ENCODE assay signal across 8 cellular contexts in the genomic region with DNA sequence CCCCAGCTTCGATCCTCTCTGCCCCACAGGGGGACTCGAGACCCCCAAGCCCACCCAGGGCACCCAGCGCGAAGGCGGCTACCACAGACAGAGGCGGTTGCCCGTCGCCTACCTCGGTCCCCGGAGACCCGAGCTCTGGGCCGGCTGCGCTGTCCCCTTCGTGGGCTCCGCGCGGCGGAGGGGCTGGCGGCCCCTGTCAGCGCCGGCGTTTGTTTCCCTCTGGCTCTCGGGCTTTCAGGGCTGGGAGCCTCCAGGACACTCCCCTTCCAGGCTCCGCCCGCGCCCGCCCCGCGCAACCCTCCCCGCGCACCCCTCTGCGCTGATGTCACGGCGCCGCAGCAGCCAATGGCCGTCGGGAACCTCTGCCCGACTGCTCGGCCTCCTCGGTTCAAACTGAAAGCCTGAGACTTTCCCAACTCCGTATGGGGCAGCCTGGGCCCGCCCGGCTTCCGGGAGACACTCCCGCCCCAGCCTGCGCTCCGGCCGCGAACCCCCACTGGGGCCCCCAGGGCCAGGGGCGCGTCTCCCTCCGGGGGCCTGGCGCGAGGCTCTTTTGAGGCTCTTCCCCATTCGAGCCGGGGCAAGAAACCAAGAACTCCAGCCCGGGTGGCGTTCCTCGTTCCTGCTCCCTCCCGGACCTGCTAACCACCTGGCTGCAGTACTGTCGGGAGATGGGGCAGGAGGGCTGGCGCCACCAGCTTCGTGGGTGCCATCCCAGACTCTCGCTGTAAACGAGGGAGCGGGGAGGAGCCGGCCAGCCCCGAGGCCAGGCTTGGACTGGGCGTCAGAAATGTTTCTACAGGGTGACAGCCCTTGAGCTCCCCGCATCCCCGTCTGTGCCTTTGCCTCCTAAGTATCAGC. TPM values are rescaled to one million over a fixed set of nuclear protein-coding genes. Genes with fewer than 3 reads are reported as not detected.
A peak's percentile ranks its signal among the peaks of the same experiment; 100 is the strongest.
DNase-seq lines count a peak whose midpoint lies in the region; ATAC-seq and TF ChIP-seq lines count a peak whose summit lies in the region.

Gene CDC42EP4 (minus strand): TSS at position 221 of the 861 bp plus-strand sequence. CDS start 25,501 bp downstream, outside the sequence.

- H4K20me1 ChIP-seq in OCI-LY1 (ENCODE audit: insufficient read depth, low read length): no peaks in the 10 kb centered on the region

- H3K4me3 Mint-ChIP-seq in Caco-2 (ENCODE audit: unreplicated experiment): peak within 1 kb of the TSS; percentile 88

- no TSS peak for BruUV-seq in Caco-2 (replicated peaks; lab: Mats Ljungman, UMichigan)

- peak within 1 kb of the TSS; percentile 52 for H3K4me2 ChIP-seq in OCI-LY1 (ENCODE audit: low read length)

- peak within 1 kb of the TSS; percentile 90 for H3K27ac Mint-ChIP-seq in Caco-2 (ENCODE audit: unreplicated experiment)

- peak in 1 of 2 experiments; percentile 14 for TF ChIP-seq CTCF in Caco-2 (IDR thresholded peaks at IDR 0.05; ENCODE audit: insufficient read depth in 1 of 2, low read depth in 1 of 2, low read length in 1 of 2, severe bottlenecking in 1 of 2, unreplicated experiment in 1 of 2)
- TF ChIP-seq CTCF in OCI-LY1 (IDR thresholded peaks at IDR 0.05; ENCODE audit: low read length): no peak

- H3K79me2 ChIP-seq in OCI-LY1 (ENCODE audit: insufficient read depth, low read length): no peaks in the 10 kb centered on the region

- H2AFZ ChIP-seq in OCI-LY1 (ENCODE audit: low read length): no peak within 1 kb of the TSS

- H3K4me3 ChIP-seq in Caco-2 (ENCODE audit: low read depth, low read length) (peak within 1 kb of the TSS; percentile 97), OCI-LY1 (ENCODE audit: low read depth, low read length, poor library complexity, severe bottlenecking) (peak within 1 kb of the TSS; percentile 47), mononuclear cell (ENCODE audit: low read length) (peak within 1 kb of the TSS; percentile 72)

- H3K9me2 ChIP-seq in OCI-LY1 (ENCODE audit: low read depth, low read length): no peaks in the 10 kb centered on the region

- H3F3A ChIP-seq in OCI-LY1 (ENCODE audit: insufficient read depth, low read length): no peaks in the 10 kb centered on the region

- H3K9ac ChIP-seq in OCI-LY1 (ENCODE audit: low read length): no peak within 1 kb of the TSS

- H3K9me3 Mint-ChIP-seq in Caco-2 (ENCODE audit: unreplicated experiment): no peaks in the 10 kb centered on the region

- H3K9me3 ChIP-seq in Caco-2: no peaks in the 10 kb centered on the region
- H3K9me3 ChIP-seq in OCI-LY1 (ENCODE audit: low read length): no peaks in the 10 kb centered on the region
- no peaks in the 10 kb centered on the region for H3K9me3 ChIP-seq in mononuclear cell (ENCODE audit: low read depth, low read length)

- DNase-seq in Caco-2 (peak; percentile 96 to 97), HT-29 (ENCODE audit: low spot score) (peak; percentile 96), epithelial cell of prostate (ENCODE audit: low read depth, low spot score) (no peak)
- DNase-seq in activated T-cell treated with anti-CD3 and anti-CD28 coated beads, Interleukin-2, amount 50 U/mL, for 1 hour: peak; percentile 89
- peak; percentile 76 to 84 for DNase-seq in stimulated activated CD8-positive, alpha-beta memory T cell treated with anti-CD3 and anti-CD28 coated beads, Interleukin-2, amount 100 ng/mL, for 48 hours (ENCODE audit: low read depth in 2 of 2)

- intact Hi-C loops in Caco-2 (cut with micrococcal nuclease; ENCODE audit: unreplicated experiment): loop anchor here (2.0 kb wide), 3 partner anchors 49 to 59 kb away; no protein-coding TSS in a partner anchor

- ATAC-seq in GM21360 (IDR thresholded peaks at IDR 0.05; ENCODE audit: unreplicated experiment): peak; percentile 88

- H3K36me3 Mint-ChIP-seq in Caco-2 (ENCODE audit: insufficient read depth, unreplicated experiment): peaks cover 31% of the 10 kb centered on the region

- H3K4me1 ChIP-seq in Caco-2 (peaks cover 29% of the 10 kb centered on the region), OCI-LY1 (ENCODE audit: insufficient read depth, low read length, severe bottlenecking) (peaks cover 10% of the 10 kb centered on the region), mononuclear cell (ENCODE audit: insufficient read depth, low read length) (peaks cover 23% of the 10 kb centered on the region)

- CTCF ChIA-PET in Caco-2 (lab: Charles Lee): interaction anchor here (1.1 to 1.4 kb wide), 3 partner anchors 48 to 58 kb away, joined by 4 to 9 read pairs (median 5); no protein-coding TSS in a partner anchor

- H3K36me3 ChIP-seq in Caco-2 (ENCODE audit: control insufficient read depth, insufficient read depth, low read length): no peaks in the 10 kb centered on the region
- H3K36me3 ChIP-seq in OCI-LY1 (ENCODE audit: insufficient read depth, low read length): no peaks in the 10 kb centered on the region

- POLR2A ChIA-PET in Caco-2 (lab: Charles Lee): no interaction called here

- H3K27me3 ChIP-seq in Caco-2 (replicated peaks; ENCODE audit: control insufficient read depth, insufficient read depth, low read length): no peaks in the 10 kb centered on the region
- H3K27me3 ChIP-seq in OCI-LY1 (ENCODE audit: insufficient read depth, low read length): no peaks in the 10 kb centered on the region
- H3K27me3 ChIP-seq in mononuclear cell (ENCODE audit: insufficient read depth, low read length): no peaks in the 10 kb centered on the region

- H3K27me3 Mint-ChIP-seq in Caco-2 (ENCODE audit: insufficient read depth, unreplicated experiment): no peaks in the 10 kb centered on the region

- H3K27ac ChIP-seq in OCI-LY1 (ENCODE audit: low read depth, low read length, poor library complexity, severe bottlenecking) (no peak within 1 kb of the TSS), epithelial cell of prostate (peak within 1 kb of the TSS; percentile 87)

- H3K4me1 Mint-ChIP-seq in Caco-2 (ENCODE audit: low read depth, unreplicated experiment): peaks cover 8% of the 10 kb centered on the region

RNA-seq across cellular contexts. Expression of gene CDC42EP4, which starts in this region (rescaled TPM):
- 25.8 and 27.9 TPM in 2 replicates for total RNA-seq in Caco-2 (2022)
- 98.2 and 109 TPM in 2 replicates for total RNA-seq in HT-29 (2014; rRNA removed; shearing (Covaris generic))
- 11.5 TPM for total RNA-seq in mononuclear cell

Comparison
In these comparisons a context has a peak if more than half of its experiments do, and no peak if none do; other contexts are left out.
1. H3K4me3 ChIP-seq: peak in every context shown above with its lines; median percentile 97 in Caco-2; 72 in mononuclear cell; 47 in OCI-LY1.